In the genomic region with DNA sequence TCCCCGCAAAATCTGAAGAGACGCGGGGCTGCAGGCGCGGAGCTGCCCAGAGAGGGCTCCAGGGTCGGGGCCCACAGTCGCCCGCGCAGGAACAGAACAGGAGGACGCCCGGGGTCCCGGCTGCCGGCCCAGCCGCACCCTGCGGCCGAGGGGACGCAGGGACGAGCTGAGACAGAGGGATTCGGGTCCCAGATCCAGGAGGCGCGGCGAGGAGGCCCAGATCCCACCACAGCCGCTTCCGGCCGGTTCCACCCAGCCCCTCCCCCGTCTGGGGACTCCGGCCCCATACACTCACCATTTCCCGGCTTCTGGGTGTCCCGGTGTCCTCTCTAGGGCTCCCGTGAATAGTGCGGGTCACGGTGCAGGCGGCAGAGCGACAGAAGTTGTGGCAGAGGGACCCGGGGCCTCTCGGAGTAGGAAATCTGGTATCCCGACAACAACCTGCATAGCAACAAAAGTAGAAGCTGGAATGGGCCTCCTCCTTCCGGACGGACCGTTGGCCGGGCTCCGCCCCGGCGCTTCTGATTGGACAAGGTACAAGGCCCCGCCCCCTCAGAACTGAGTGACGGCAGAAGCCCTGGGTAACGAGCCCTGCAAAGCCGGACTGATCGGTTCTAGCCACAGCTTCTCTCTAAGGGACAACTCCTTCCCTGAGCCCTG, we compare ENCODE assay signal across 8 cellular contexts. TPM values are rescaled to one million over a fixed set of nuclear protein-coding genes. Genes with fewer than 3 reads are reported as not detected.
DNase-seq lines count a peak whose midpoint lies in the region; ATAC-seq, FAIRE-seq and TF ChIP-seq lines count a peak whose summit lies in the region.

A gene (minus strand): TSS at position 466 of the 660 bp plus-strand sequence. CDS start 168 bp downstream, at position 298.

- no peak for TF ChIP-seq CTCF in endothelial cell of umbilical vein (IDR thresholded peaks at IDR 0.05; ENCODE audit: extremely low read depth in 1 of 2, insufficient read depth in 1 of 2, low read depth in 1 of 2, low read length in 2 of 2)

- peaks cover 10 to 23% (median 21%) of the 10 kb centered on the region in 3 donors for H3K36me3 Mint-ChIP-seq in CD8-positive, alpha-beta memory T cell

- H3K9ac ChIP-seq in endothelial cell of umbilical vein (replicated peaks; ENCODE audit: extremely low read depth, insufficient read depth, low read length), result peak within 1 kb of the TSS; percentile 66

- no peaks in the 10 kb centered on the region for H3K9me3 ChIP-seq in CD8-positive, alpha-beta memory T cell (ENCODE audit: low read length)
- peaks cover under 1% of the 10 kb centered on the region for H3K9me3 ChIP-seq in endothelial cell of umbilical vein (replicated peaks; ENCODE audit: control insufficient read depth, insufficient read depth, low read length)

- H3K36me3 ChIP-seq in CD8-positive, alpha-beta memory T cell (ENCODE audit: insufficient read depth, low read length), result peaks cover 6% of the 10 kb centered on the region
- H3K36me3 ChIP-seq in endothelial cell of umbilical vein (ENCODE audit: control insufficient read depth in 2 of 2, extremely low read depth in 1 of 2, insufficient read depth in 2 of 2, low read length in 2 of 2), result peaks cover under 1 to 5% of the 10 kb centered on the region in 2 experiments

- no peaks in the 10 kb centered on the region for H3K27me3 Mint-ChIP-seq in CD8-positive, alpha-beta memory T cell

- peak within 1 kb of the TSS; percentile 88 for H2AFZ ChIP-seq in endothelial cell of umbilical vein (ENCODE audit: low read depth, low read length)

- no peaks in the 10 kb centered on the region for H3K27me3 ChIP-seq in CD8-positive, alpha-beta memory T cell (ENCODE audit: insufficient read depth, low read length, poor library complexity, severe bottlenecking)
- no peaks in the 10 kb centered on the region for H3K27me3 ChIP-seq in endothelial cell of umbilical vein (ENCODE audit: control insufficient read depth in 2 of 2, insufficient read depth in 2 of 2, low read length in 2 of 2)

- ATAC-seq in GM19468 (IDR thresholded peaks at IDR 0.05; ENCODE audit: extremely low read depth, unreplicated experiment), result peak; percentile 75

- CTCF ChIA-PET in CD8-positive, alpha-beta memory T cell (lab: Charles Lee), result interaction anchor here (0.9 to 5.4 kb wide), 18 partner anchors 15 to 342 kb away, joined by 3 to 43 read pairs (median 7); a partner anchor contains a TSS
- CTCF ChIA-PET in endothelial cell of umbilical vein (lab: Charles Lee), result interaction anchor here (0.6 to 2.5 kb wide), 10 partner anchors 13 to 344 kb away, joined by 3 to 28 read pairs (median 8); a partner anchor contains a TSS

- no peaks in the 10 kb centered on the region for H3K9me1 ChIP-seq in endothelial cell of umbilical vein (replicated peaks; ENCODE audit: control insufficient read depth, extremely low read depth, insufficient read depth, low read length)

- peaks cover 0 to 16% (median 5%) of the 10 kb centered on the region in 5 donors for H3K9me3 Mint-ChIP-seq in CD8-positive, alpha-beta memory T cell

- peak; percentile 4 for FAIRE-seq in HTR-8/SVneo (lab: Jason Lieb, UNC)
- FAIRE-seq in endothelial cell of umbilical vein (lab: Jason Lieb, UNC), result peak; percentile 92

- intact Hi-C loops in endothelial cell of umbilical vein (cut with micrococcal nuclease), result loop anchor here (1.0 to 5.0 kb wide), 4 partner anchors 81 to 341 kb away; a partner anchor contains a TSS

- DNase-seq in CD8-positive, alpha-beta memory T cell, result peak; percentile 79 to 91 (median 86)
- DNase-seq in HTR-8/SVneo (ENCODE audit: insufficient read length, low spot score) (peak; percentile 97), NOMO-1 treated with dmso at 0.1 percent for 144 hours (lab: John Stamatoyannopoulos, UW; ENCODE audit: unreplicated experiment) (peak; percentile 85), endothelial cell of umbilical vein (ENCODE audit: low read depth, low spot score) (peak; percentile 90), midbrain (lab: John Stamatoyannopoulos, UW) (peak; percentile 97)
- DNase-seq in activated CD8-positive, alpha-beta memory T cell treated with anti-CD3 and anti-CD28 coated beads, Interleukin-2, amount 50 U/mL, for 4 hours, result peak; percentile 90
- peak; percentile 71 to 75 for DNase-seq in stimulated activated CD8-positive, alpha-beta memory T cell treated with anti-CD3 and anti-CD28 coated beads, Interleukin-15, amount 100 ng/mL, for 4 hours (ENCODE audit: low read depth in 2 of 2)

- peak within 1 kb of the TSS; percentile 83 to 94 (median 89) for H3K4me3 Mint-ChIP-seq in CD8-positive, alpha-beta memory T cell

- dilution Hi-C loops in endothelial cell of umbilical vein (cut with MboI; ENCODE audit: extremely low pct_ligation_motif_present, low sequenced_read_pairs), result no loop called here

- peak within 1 kb of the TSS; percentile 67 for H3K4me3 ChIP-seq in CD8-positive, alpha-beta memory T cell (ENCODE audit: low read length)
- H3K4me3 ChIP-seq in endothelial cell of umbilical vein (replicated peaks in 1 of 3; ENCODE audit: insufficient read depth in 1 of 3, low read depth in 1 of 3, low read length in 3 of 3), result peak within 1 kb of the TSS; percentile 63 to 72 (median 68)

- peak within 1 kb of the TSS; percentile 2 for H3K4me2 ChIP-seq in endothelial cell of umbilical vein (ENCODE audit: insufficient read depth, low read length)

- peak within 1 kb of the TSS; percentile 57 to 95 (median 83) for H3K27ac Mint-ChIP-seq in CD8-positive, alpha-beta memory T cell

- no peaks in the 10 kb centered on the region for H4K20me1 ChIP-seq in endothelial cell of umbilical vein (replicated peaks; ENCODE audit: control insufficient read depth, extremely low read depth, insufficient read depth, low read length)

- no peaks in the 10 kb centered on the region for H3K79me2 ChIP-seq in endothelial cell of umbilical vein (ENCODE audit: control insufficient read depth, insufficient read depth, low read length)

- POLR2A ChIA-PET in CD8-positive, alpha-beta memory T cell (lab: Charles Lee), result interaction anchor here (0.9 kb wide), 1 partner anchor 342 kb away, joined by 4 read pairs; no protein-coding TSS in a partner anchor
- POLR2A ChIA-PET in endothelial cell of umbilical vein (lab: Charles Lee), result no interaction called here

- peaks cover 33 to 41% (median 40%) of the 10 kb centered on the region in 3 donors for H3K4me1 Mint-ChIP-seq in CD8-positive, alpha-beta memory T cell

- H3K4me1 ChIP-seq in CD8-positive, alpha-beta memory T cell (ENCODE audit: insufficient read depth, low read length), result peaks cover 22% of the 10 kb centered on the region
- H3K4me1 ChIP-seq in endothelial cell of umbilical vein (ENCODE audit: control insufficient read depth, extremely low read depth, insufficient read depth, low read length), result no peaks in the 10 kb centered on the region

- BruUV-seq in endothelial cell of umbilical vein (replicated peaks; lab: Mats Ljungman, UMichigan), result TSS peak; percentile 10

- no peak for TF ChIP-seq POLR2A in endothelial cell of umbilical vein (IDR thresholded peaks at IDR 0.05; ENCODE audit: low read depth, low read length)

- H3K27ac ChIP-seq in CD8-positive, alpha-beta memory T cell (ENCODE audit: low read depth, low read length), result peak within 1 kb of the TSS; percentile 48
- H3K27ac ChIP-seq in endothelial cell of umbilical vein (ENCODE audit: insufficient read depth, low read depth, low read length), result peak within 1 kb of the TSS; percentile 30

TF ChIP-seq in endothelial cell of umbilical vein, 7 proteins besides CTCF, POLR2A, EP300 and RAD21:
- TF ChIP-seq JUN (IDR thresholded peaks at IDR 0.05; ENCODE audit: borderline replicate concordance, insufficient read depth, insufficient read length, low read depth), result no peak
- peak; percentile 48 for TF ChIP-seq POLR2AphosphoS5 (IDR thresholded peaks at IDR 0.05; ENCODE audit: insufficient read depth, low read depth, low read length)

RNA-seq across cellular contexts. Expression of the gene that starts here (rescaled TPM):
- total RNA-seq in CD8-positive, alpha-beta memory T cell, result 1 to 10 TPM; 2.5 to 3.7 TPM
- polyA plus RNA-seq in CD8-positive, alpha-beta memory T cell, result 3.0 TPM
- 0.35 and 0.88 TPM in 2 replicates for total RNA-seq in endothelial cell of umbilical vein
- 0.35 and 0.46 TPM in 2 replicates for polyA plus RNA-seq in endothelial cell of umbilical vein
- 0.13 and 0.68 TPM in 2 replicates for polyA plus RNA-seq in endothelial cell of umbilical vein (2011; cell fraction: cytosol; rRNA removed)
- polyA plus RNA-seq in endothelial cell of umbilical vein (2011; cell fraction: nucleus; rRNA removed), result 1.2 and 1.8 TPM in 2 replicates
- polyA plus RNA-seq in endothelial cell of umbilical vein (2012), result 0.84 TPM in 1 of 2 replicates, not detected in the other
- polyA minus RNA-seq in endothelial cell of umbilical vein, result 1.4 and 2.2 TPM in 2 replicates
- not detected for polyA minus RNA-seq in endothelial cell of umbilical vein (2011; cell fraction: cytosol; rRNA and poly(A)+ RNA removed)
- polyA minus RNA-seq in endothelial cell of umbilical vein (2011; cell fraction: nucleus; rRNA and poly(A)+ RNA removed), result 1.8 TPM in 2 replicates

Comparison
In these comparisons a context has a peak if more than half of its experiments do, and no peak if none do; other contexts are left out.
1. Peak in every context shown above with its lines: DNase-seq, ATAC-seq, H3K4me3 ChIP-seq and H3K27ac ChIP-seq.